11 cellular contexts compared by ENCODE assay signal in the genomic region with DNA sequence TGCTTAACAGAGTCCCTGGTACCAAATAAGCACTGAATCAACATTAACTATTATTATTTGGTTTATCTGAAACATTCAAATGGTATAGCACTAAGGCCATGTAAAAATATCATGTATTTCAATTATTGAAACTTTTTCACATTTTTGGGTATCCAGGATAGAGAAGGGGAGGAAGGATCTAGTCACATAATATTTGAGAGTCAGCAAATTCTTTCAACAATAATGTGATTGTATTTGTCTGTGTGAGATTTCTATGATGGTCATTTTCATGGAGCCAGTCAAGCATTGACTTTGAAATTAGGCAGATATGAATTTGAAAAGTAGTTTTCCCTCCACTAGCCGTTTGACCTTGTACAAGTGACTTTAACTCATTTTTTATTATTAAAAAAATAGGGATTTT.
"Had no signal": no experiment of that assay in that cellular context is flagged by ENCODE, and none has a peak within 500 bp of the region (broad histone marks: within the 10 kb centered on the region; RNA-seq: fewer than 3 reads in every experiment).

No MANE protein-coding gene starts in this region.

- H3K27ac ChIP-seq: GM23248 had no signal

- FAIRE-seq: H1, H54 had no signal

- H3K9me3 Mint-ChIP-seq: GM23338, H9, HFFc6 had no signal

- H3K27ac Mint-ChIP-seq: GM23338, HFFc6 had no signal

- H3K36me3 ChIP-seq: HAP-1 had no signal

- H3K4me3 Mint-ChIP-seq: GM23338, H9, HFFc6 had no signal

- H3K9me3 ChIP-seq: HAP-1 had no signal

- DNase-seq: GM23248, GOT3, H7, H9, HCEC 1CT, HFFc6 had no signal

- H3K4me3 ChIP-seq: GM23248, GM23338, HAP-1 had no signal

- H2AFZ ChIP-seq: GM23248, GM23338 had no signal

- H3K4me2 ChIP-seq: GM23338 had no signal

- H3K9ac ChIP-seq: GM23248 had no signal

- ATAC-seq: GM23338, HCT116 had no signal
